ENCODE assay signal across 17 cellular contexts in the genomic region with DNA sequence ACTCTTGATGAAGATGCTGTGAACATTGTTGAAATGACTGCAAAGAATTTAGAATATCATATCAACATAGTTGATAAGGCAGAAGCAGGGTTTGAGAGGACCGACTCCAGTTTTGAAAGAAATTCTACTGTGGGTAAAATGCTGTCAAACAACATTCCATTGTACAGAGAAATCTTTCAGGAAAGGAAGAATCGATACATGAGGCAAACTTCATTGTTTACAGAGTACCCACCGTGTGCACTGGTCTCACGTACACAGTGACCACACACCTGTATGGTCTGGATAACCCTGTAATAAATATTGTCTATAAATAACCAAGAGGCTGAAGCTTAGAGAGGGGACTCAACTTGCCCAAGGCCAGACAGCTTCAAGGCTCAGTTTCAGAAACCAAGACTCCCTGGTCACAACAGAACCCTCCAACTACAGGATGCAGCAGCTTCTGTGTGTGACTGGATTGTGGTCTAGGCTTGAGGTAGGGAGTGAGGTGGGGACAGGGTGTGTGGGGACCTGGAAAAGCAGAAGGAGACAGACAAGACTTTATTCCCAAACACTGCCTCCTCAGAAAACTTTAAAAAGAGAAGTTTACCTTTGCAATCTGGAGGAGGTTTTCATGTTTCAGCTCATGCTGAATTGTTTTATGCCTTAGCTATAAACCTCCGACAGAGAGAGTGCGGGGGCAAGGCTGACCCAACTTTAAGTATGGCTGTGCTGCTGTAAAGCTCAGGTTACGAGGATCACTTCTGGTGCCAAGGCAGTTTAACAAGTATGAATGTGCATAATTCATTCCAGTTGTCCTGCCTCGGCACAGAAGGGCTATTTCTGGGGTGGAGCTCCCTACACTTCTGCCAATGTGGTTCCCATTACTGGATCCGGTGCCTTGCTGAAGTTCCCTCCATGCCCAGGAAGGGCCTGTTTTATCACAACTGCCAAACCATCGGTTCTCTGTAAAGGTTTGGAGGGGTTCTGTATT.
A peak's percentile ranks its signal among the peaks of the same experiment; 100 is the strongest.
DNase-seq lines count a peak whose midpoint lies in the region; ATAC-seq and TF ChIP-seq lines count a peak whose summit lies in the region.
"Had no signal": no experiment of that assay in that cellular context is flagged by ENCODE, and none has a peak within 500 bp of the region (broad histone marks: within the 10 kb centered on the region; RNA-seq: fewer than 3 reads in every experiment).

No MANE protein-coding gene starts in this region.

- H3K27ac ChIP-seq in upper lobe of left lung = no peak overlapping the region
- H3K27ac ChIP-seq: lower lobe of right lung had no signal

- intact Hi-C loops in left colon (cut with DNase I, micrococcal nuclease) = no loop called here

- H3K27me3 ChIP-seq in adipocyte (replicated peaks; ENCODE audit: control insufficient read depth, insufficient read depth, low read length) = no peaks in the 10 kb centered on the region
- no peaks in the 10 kb centered on the region for H3K27me3 ChIP-seq in upper lobe of left lung

- ATAC-seq in left colon (peak; percentile 42), GM19035 (IDR thresholded peaks at IDR 0.05; ENCODE audit: unreplicated experiment) (no peak), upper lobe of left lung (ENCODE audit: low FRiP score in 2 of 2) (no peak)
- ATAC-seq: lower lobe of right lung, natural killer cell had no signal

- H3K36me3 ChIP-seq in adipocyte (ENCODE audit: control insufficient read depth, insufficient read depth, low read length, severe bottlenecking) = no peaks in the 10 kb centered on the region
- H3K36me3 ChIP-seq in upper lobe of left lung = no peaks in the 10 kb centered on the region
- H3K36me3 ChIP-seq: lower lobe of right lung had no signal

- no peak for TF ChIP-seq EP300 in upper lobe of left lung (IDR thresholded peaks at IDR 0.05)

- no peaks in the 10 kb centered on the region for H3K9me3 ChIP-seq in adipocyte (ENCODE audit: control insufficient read depth, low read length)
- no peaks in the 10 kb centered on the region for H3K9me3 ChIP-seq in upper lobe of left lung
- H3K9me3 ChIP-seq: lower lobe of right lung had no signal

- no peak overlapping the region for H3K4me3 ChIP-seq in adipocyte (ENCODE audit: low read length)
- H3K4me3 ChIP-seq in upper lobe of left lung = no peak overlapping the region
- H3K4me3 ChIP-seq: lower lobe of right lung had no signal

- TF ChIP-seq CTCF in upper lobe of left lung (IDR thresholded peaks at IDR 0.05) = no peak

- H3K9ac ChIP-seq in adipocyte (ENCODE audit: low read length) = no peak overlapping the region

- TF ChIP-seq POLR2A in upper lobe of left lung (IDR thresholded peaks at IDR 0.05) = no peak

- peaks cover 10% of the 10 kb centered on the region for H3K4me1 ChIP-seq in adipocyte (ENCODE audit: control insufficient read depth, insufficient read depth, low read length)
- H3K4me1 ChIP-seq in upper lobe of left lung = no peaks in the 10 kb centered on the region
- H3K4me1 ChIP-seq: lower lobe of right lung had no signal

- DNase-seq in NCI-H2171 treated with DMSO at 0.1 percent for 48 hours (lab: John Stamatoyannopoulos, UW) = peak; percentile 31
- no peak for DNase-seq in NCI-H2171 (lab: John Stamatoyannopoulos, UW)
- peak; percentile 91 for DNase-seq in adipocyte (ENCODE audit: low read depth)
- peak in 1 of 2 donors; percentile 27 for DNase-seq in left colon
- peak; percentile 41 for DNase-seq in stromal cell of bone marrow (ENCODE audit: low read depth)
- DNase-seq in stimulated activated CD4-positive, alpha-beta T cell treated with anti-CD3 and anti-CD28 coated beads, Interleukin-4, amount 100 ng/mL, for 1 hour = no peak
- DNase-seq in upper lobe of left lung = no peak
- DNase-seq: activated gamma-delta T cell treated with Interleukin-2 at 50 U/mL for 16 hours; CD8-positive, alpha-beta memory T cell; IMR-90; lower lobe of right lung; natural killer cell; NCI-H1694 treated with DMSO at 0.1 percent for 48 hours; NCI-H524 treated with DMSO at 0.1 percent for 48 hours; stimulated activated naive CD4-positive, alpha-beta T cell; T1000 had no signal

- 67 to 70% methylated on average over 10 of the region's 10 CpGs for WGBS in upper lobe of left lung, 2 donors

Comparison
In these comparisons a context has a peak if more than half of its experiments do, and no peak if none do; other contexts are left out.
1. DNase-seq: peak in NCI-H2171 treated with DMSO at 0.1 percent for 48 hours (single experiment), adipocyte (single experiment) and stromal cell of bone marrow (single experiment); none in NCI-H2171 (single experiment), stimulated activated CD4-positive, alpha-beta T cell treated with anti-CD3 and anti-CD28 coated beads, Interleukin-4, amount 100 ng/mL, for 1 hour (single experiment) and upper lobe of left lung (0 of 2).